In genomic region chr1:100530901-100531487, GRCh38 we compare ENCODE assay signal across 9 cellular contexts. TPM values are rescaled to one million over a fixed set of nuclear protein-coding genes. Genes with fewer than 3 reads are reported as not detected.
DNase-seq lines count a peak whose midpoint lies in the region; ATAC-seq, FAIRE-seq and TF ChIP-seq lines count a peak whose summit lies in the region.
"Had no signal": no experiment of that assay in that cellular context is flagged by ENCODE, and none has a peak within 500 bp of the region (broad histone marks: within the 10 kb centered on the region; RNA-seq: fewer than 3 reads in every experiment).

No MANE protein-coding gene starts in this region.

- peaks cover 19% of the 10 kb centered on the region for H3K27me3 Mint-ChIP-seq in activated T-helper 1 cell treated with anti-CD3 and anti-CD28 coated beads, Interleukin-12 subunit alpha, Interleukin-12 subunit beta, Interleukin-2, Interleukin-4 antibody, amounts not matched to agents 30 ng/mL and 10 ng/mL and 1 ng/mL, durations not matched to agents 14 hours and 24 hours and 36 hours (ENCODE audit: insufficient read depth)
- H3K27me3 Mint-ChIP-seq in natural killer cell (ENCODE audit: low read depth in 2 of 2), result peaks cover 7 to 16% of the 10 kb centered on the region in 2 donors

- peaks cover 37 to 88% (median 66%) of the 10 kb centered on the region in 10 experiments for H3K4me1 ChIP-seq in BLaER1 treated with 17β-estradiol and CSF1 and Interleukin-3, amounts not matched to agents 10 nM and 100 nM

- H3K27ac ChIP-seq in BLaER1 treated with 17β-estradiol and CSF1 and Interleukin-3, amounts not matched to agents 10 nM and 100 nM, result peak overlapping the region; percentile 44 to 94 (median 85); a peak in 21 of 22 replicates
- H3K27ac ChIP-seq: epithelial cell of prostate had no signal

- ATAC-seq in HG03280 (IDR thresholded peaks at IDR 0.05; ENCODE audit: unreplicated experiment), result peak; percentile 91
- ATAC-seq in natural killer cell, result peak; percentile 91 to 97 (median 96)

- peak overlapping the region; percentile 33 for H3K27ac Mint-ChIP-seq in activated T-helper 1 cell treated with anti-CD3 and anti-CD28 coated beads, Interleukin-12 subunit alpha, Interleukin-12 subunit beta, Interleukin-2, Interleukin-4 antibody, amounts not matched to agents 30 ng/mL and 10 ng/mL and 1 ng/mL, durations not matched to agents 14 hours and 24 hours and 36 hours
- H3K27ac Mint-ChIP-seq in natural killer cell, result peak overlapping the region; percentile 52 to 65

- no peak overlapping the region for H3K4me3 Mint-ChIP-seq in activated T-helper 1 cell treated with anti-CD3 and anti-CD28 coated beads, Interleukin-12 subunit alpha, Interleukin-12 subunit beta, Interleukin-2, Interleukin-4 antibody, amounts not matched to agents 30 ng/mL and 10 ng/mL and 1 ng/mL, durations not matched to agents 14 hours and 24 hours and 36 hours
- H3K4me3 Mint-ChIP-seq in natural killer cell, result peak overlapping the region; percentile 13

- H3K9me3 ChIP-seq in BLaER1 treated with 17β-estradiol and CSF1 and Interleukin-3, amounts not matched to agents 10 nM and 100 nM (replicated peaks in 1 of 11), result peaks cover 0 to 19% (median 0%) of the 10 kb centered on the region in 11 experiments; a peak in 8 of 22 replicates

- in situ Hi-C loops in ACHN (cut with HindIII; ENCODE audit: low pct_ligation_motif_present, low pct_unique_long_range_greater_than_20kb, low sequenced_read_pairs), result no loop called here

- intact Hi-C loops in activated T-helper 1 cell treated with anti-CD3 and anti-CD28 coated beads, Interleukin-12 subunit alpha, Interleukin-12 subunit beta, Interleukin-2, Interleukin-4 antibody, amounts not matched to agents 30 ng/mL and 10 ng/mL and 1 ng/mL, durations not matched to agents 14 hours and 24 hours and 36 hours (cut with micrococcal nuclease), result loop anchor here (5.0 to 10.0 kb wide), 2 partner anchors 69 to 764 kb away; no protein-coding TSS in a partner anchor
- intact Hi-C loops in natural killer cell (cut with micrococcal nuclease), result loop anchor here (5.0 kb wide), 1 partner anchor 336 kb away; no protein-coding TSS in a partner anchor

- no peaks in the 10 kb centered on the region for H3K36me3 ChIP-seq in BLaER1 treated with 17β-estradiol and CSF1 and Interleukin-3, amounts not matched to agents 10 nM and 100 nM

- H3K9ac ChIP-seq in BLaER1 treated with 17β-estradiol and CSF1 and Interleukin-3, amounts not matched to agents 10 nM and 100 nM, result peak overlapping the region in 10 of 11 experiments; percentile 50 to 76 (median 70); a peak in 20 of 22 replicates

- H3K4me3 ChIP-seq in BLaER1 treated with 17β-estradiol and CSF1 and Interleukin-3, amounts not matched to agents 10 nM and 100 nM, result 0 out of 20 replicates have a peak overlapping the region, but pooled peaks of 1 of the 10 experiments have one; percentile 22

- no peak for TF ChIP-seq CTCF in natural killer cell (IDR thresholded peaks at IDR 0.05)

- H3K4me1 Mint-ChIP-seq in activated T-helper 1 cell treated with anti-CD3 and anti-CD28 coated beads, Interleukin-12 subunit alpha, Interleukin-12 subunit beta, Interleukin-2, Interleukin-4 antibody, amounts not matched to agents 30 ng/mL and 10 ng/mL and 1 ng/mL, durations not matched to agents 14 hours and 24 hours and 36 hours (ENCODE audit: low read depth), result peaks cover 28% of the 10 kb centered on the region
- peaks cover 12 to 28% of the 10 kb centered on the region in 2 donors for H3K4me1 Mint-ChIP-seq in natural killer cell

- FAIRE-seq in GM19239 (lab: Jason Lieb, UNC), result peak; percentile 94

- no peaks in the 10 kb centered on the region for H3K9me3 Mint-ChIP-seq in activated T-helper 1 cell treated with anti-CD3 and anti-CD28 coated beads, Interleukin-12 subunit alpha, Interleukin-12 subunit beta, Interleukin-2, Interleukin-4 antibody, amounts not matched to agents 30 ng/mL and 10 ng/mL and 1 ng/mL, durations not matched to agents 14 hours and 24 hours and 36 hours
- no peaks in the 10 kb centered on the region for H3K9me3 Mint-ChIP-seq in natural killer cell

- no peaks in the 10 kb centered on the region for H3K27me3 ChIP-seq in BLaER1 treated with 17β-estradiol and CSF1 and Interleukin-3, amounts not matched to agents 10 nM and 100 nM

- peak overlapping the region; percentile 42 to 85 (median 71) for H3K4me2 ChIP-seq in BLaER1 treated with 17β-estradiol and CSF1 and Interleukin-3, amounts not matched to agents 10 nM and 100 nM

- DNase-seq in GM19239 (ENCODE audit: insufficient read length, low spot score), result no peak
- no peak for DNase-seq in activated T-helper 1 cell treated with anti-CD3 and anti-CD28 coated beads, Interleukin-12 subunit alpha, Interleukin-12 subunit beta, Interleukin-2, Interleukin-4 antibody, amounts not matched to agents 30 ng/mL and 10 ng/mL and 1 ng/mL, durations not matched to agents 14 hours and 24 hours and 36 hours (ENCODE audit: low spot score)
- DNase-seq in natural killer cell, result no peak
- no peak for DNase-seq in NCI-H2196 (lab: John Stamatoyannopoulos, UW; ENCODE audit: unreplicated experiment)
- DNase-seq in ACHN, result no peak
- DNase-seq in HK-2 (ENCODE audit: unreplicated experiment), result no peak

- no peaks in the 10 kb centered on the region for H4K20me1 ChIP-seq in BLaER1 treated with 17β-estradiol and CSF1 and Interleukin-3, amounts not matched to agents 10 nM and 100 nM

- H3K36me3 Mint-ChIP-seq in activated T-helper 1 cell treated with anti-CD3 and anti-CD28 coated beads, Interleukin-12 subunit alpha, Interleukin-12 subunit beta, Interleukin-2, Interleukin-4 antibody, amounts not matched to agents 30 ng/mL and 10 ng/mL and 1 ng/mL, durations not matched to agents 14 hours and 24 hours and 36 hours (ENCODE audit: low read depth), result no peaks in the 10 kb centered on the region
- H3K36me3 Mint-ChIP-seq in natural killer cell, result no peaks in the 10 kb centered on the region

RNA-seq across cellular contexts. Expression of gene GPR88, which starts 6.9 kb away (rescaled TPM):
- total RNA-seq in activated T-helper 1 cell treated with anti-CD3 and anti-CD28 coated beads, Interleukin-12 subunit alpha, Interleukin-12 subunit beta, Interleukin-2, Interleukin-4 antibody, amounts not matched to agents 30 ng/mL and 10 ng/mL and 1 ng/mL, durations not matched to agents 14 hours and 24 hours and 36 hours, result 0.08 and 0.12 TPM in 2 replicates
- under 1 TPM in 1 of 3 donors, not detected in 2; 0.16 TPM for total RNA-seq in natural killer cell
